Comparison of ENCODE assay signal across 23 cellular contexts in genomic region chr7:19964198-19964597, GRCh38.
DNase-seq lines count a peak whose midpoint lies in the region; ATAC-seq, FAIRE-seq and TF ChIP-seq lines count a peak whose summit lies in the region.
"Had no signal": no experiment of that assay in that cellular context is flagged by ENCODE, and none has a peak within 500 bp of the region (broad histone marks: within the 10 kb centered on the region; RNA-seq: fewer than 3 reads in every experiment).

No MANE protein-coding gene starts in this region.

- FAIRE-seq in astrocyte (lab: Jason Lieb, UNC) = peak; percentile 67

- TF ChIP-seq CTCF in heart right ventricle (IDR thresholded peaks at IDR 0.05) (no peak), astrocyte (IDR thresholded peaks at IDR 0.05; ENCODE audit: insufficient read depth, low read depth, low read length) (no peak)
- TF ChIP-seq CTCF in activated CD8-positive, alpha-beta T cell treated with anti-CD3 and anti-CD28 coated beads for 36 hours (IDR thresholded peaks at IDR 0.05) = no peak

- no peak overlapping the region for H3K4me3 Mint-ChIP-seq in astrocyte (ENCODE audit: unreplicated experiment)
- H3K4me3 Mint-ChIP-seq in activated CD8-positive, alpha-beta T cell treated with anti-CD3 and anti-CD28 coated beads for 36 hours = no peak overlapping the region
- H3K4me3 Mint-ChIP-seq: activated CD4-positive, alpha-beta T cell treated with anti-CD3 and anti-CD28 coated beads, Interleukin-2, amount 10 ng/mL, durations not matched to agents 24 days and 14 days; CD4-positive, alpha-beta memory T cell; GM23338; memory B cell; naive thymus-derived CD4-positive, alpha-beta T cell had no signal

- H3K27me3 ChIP-seq in heart right ventricle (no peaks in the 10 kb centered on the region), astrocyte (ENCODE audit: insufficient read depth, low read length) (no peaks in the 10 kb centered on the region)
- H3K27me3 ChIP-seq: esophagus squamous epithelium, testis had no signal

- intact Hi-C loops in heart right ventricle (cut with DNase I) (no loop called here), Right ventricle myocardium superior (cut with DNase I) (no loop called here)
- intact Hi-C loops in activated CD8-positive, alpha-beta T cell treated with anti-CD3 and anti-CD28 coated beads for 36 hours (cut with micrococcal nuclease) = no loop called here

- H3K4me1 ChIP-seq in heart right ventricle (peaks cover 0 to 6% (median 0%) of the 10 kb centered on the region in 9 donors), astrocyte (ENCODE audit: insufficient read depth, low read length) (no peaks in the 10 kb centered on the region)
- H3K4me1 ChIP-seq: esophagus squamous epithelium, testis had no signal

- H3K9ac ChIP-seq in astrocyte (ENCODE audit: low read length) = no peak overlapping the region

- H3K27me3 Mint-ChIP-seq in astrocyte (ENCODE audit: low read depth, unreplicated experiment) = no peaks in the 10 kb centered on the region
- no peaks in the 10 kb centered on the region for H3K27me3 Mint-ChIP-seq in activated CD8-positive, alpha-beta T cell treated with anti-CD3 and anti-CD28 coated beads for 36 hours
- H3K27me3 Mint-ChIP-seq: activated CD4-positive, alpha-beta T cell treated with anti-CD3 and anti-CD28 coated beads, Interleukin-2, amount 10 ng/mL, durations not matched to agents 24 days and 14 days; CD4-positive, alpha-beta memory T cell; naive thymus-derived CD4-positive, alpha-beta T cell had no signal

- H3K27ac Mint-ChIP-seq in astrocyte (ENCODE audit: unreplicated experiment) = no peak overlapping the region
- H3K27ac Mint-ChIP-seq in activated CD8-positive, alpha-beta T cell treated with anti-CD3 and anti-CD28 coated beads for 36 hours = no peak overlapping the region
- H3K27ac Mint-ChIP-seq: activated CD4-positive, alpha-beta T cell treated with anti-CD3 and anti-CD28 coated beads, Interleukin-2, amount 10 ng/mL, durations not matched to agents 24 days and 14 days; CD4-positive, alpha-beta memory T cell; GM23338; memory B cell; naive thymus-derived CD4-positive, alpha-beta T cell had no signal

- H3K9me3 ChIP-seq in heart right ventricle = no peaks in the 10 kb centered on the region
- no peaks in the 10 kb centered on the region for H3K9me3 ChIP-seq in astrocyte (ENCODE audit: insufficient read depth, low read depth, low read length)
- H3K9me3 ChIP-seq: esophagus squamous epithelium, testis had no signal

- H4K20me1 ChIP-seq in astrocyte (ENCODE audit: insufficient read depth, low read length) = no peaks in the 10 kb centered on the region

- CTCF ChIA-PET in activated CD8-positive, alpha-beta T cell treated with anti-CD3 and anti-CD28 coated beads for 36 hours (lab: Charles Lee) = interaction anchor here (1.1 kb wide), 1 partner anchor 208 kb away, joined by 3 read pairs; no protein-coding TSS in a partner anchor

- H3K27ac ChIP-seq in heart right ventricle = peak overlapping the region in 2 of 10 donors; percentile 17 to 43
- no peak overlapping the region for H3K27ac ChIP-seq in astrocyte (ENCODE audit: low read depth, low read length)
- H3K27ac ChIP-seq: testis had no signal

- no peaks in the 10 kb centered on the region for H3K9me3 Mint-ChIP-seq in astrocyte (ENCODE audit: unreplicated experiment)
- H3K9me3 Mint-ChIP-seq in activated CD8-positive, alpha-beta T cell treated with anti-CD3 and anti-CD28 coated beads for 36 hours = no peaks in the 10 kb centered on the region
- H3K9me3 Mint-ChIP-seq: activated CD4-positive, alpha-beta T cell treated with anti-CD3 and anti-CD28 coated beads, Interleukin-2, amount 10 ng/mL, durations not matched to agents 24 days and 14 days; GM23338; memory B cell; naive thymus-derived CD4-positive, alpha-beta T cell had no signal

- H3K36me3 ChIP-seq in heart right ventricle = no peaks in the 10 kb centered on the region
- H3K36me3 ChIP-seq in astrocyte (ENCODE audit: insufficient read depth, low read length) = no peaks in the 10 kb centered on the region
- H3K36me3 ChIP-seq: esophagus squamous epithelium had no signal

- WGBS in heart right ventricle, 2 donors = 64 to 65% methylated on average over 1 of the region's 1 CpG

- H3K4me3 ChIP-seq in heart right ventricle (no peak overlapping the region), astrocyte (ENCODE audit: insufficient read depth, low read depth, low read length) (no peak overlapping the region)
- H3K4me3 ChIP-seq: esophagus squamous epithelium, GM23338, testis had no signal

- H2AFZ ChIP-seq in astrocyte (ENCODE audit: low read depth, low read length) = no peak overlapping the region
- H2AFZ ChIP-seq: GM23338 had no signal

- H3K79me2 ChIP-seq in astrocyte (ENCODE audit: insufficient read depth, low read length) = no peaks in the 10 kb centered on the region

- POLR2A ChIA-PET in activated CD8-positive, alpha-beta T cell treated with anti-CD3 and anti-CD28 coated beads for 36 hours (lab: Charles Lee) = no interaction called here

- DNase-seq in heart right ventricle (no peak), Right ventricle myocardium superior (no peak), astrocyte (ENCODE audit: low read depth) (peak; percentile 78), inferior parietal cortex (ENCODE audit: extremely low spot score) (peak; percentile 27), stromal cell of bone marrow (ENCODE audit: low read depth) (peak; percentile 86), cortex of kidney (lab: John Stamatoyannopoulos, UW) (no peak)
- no peak for DNase-seq in activated CD8-positive, alpha-beta T cell treated with anti-CD3 and anti-CD28 coated beads for 36 hours
- DNase-seq: activated CD4-positive, alpha-beta T cell treated with anti-CD3 and anti-CD28 coated beads, Interleukin-2, amount 10 ng/mL, durations not matched to agents 24 days and 14 days; activated CD8-positive, alpha-beta memory T cell treated with anti-CD3 and anti-CD28 coated beads, Interleukin-2, amount 50 U/mL, for 48 hours; activated effector memory CD4-positive, alpha-beta T cell treated with Interleukin-2 at 50 U/mL for 16 hours; CD4-positive, alpha-beta memory T cell; DMS79; effector CD8-positive, alpha-beta T cell; esophagus squamous epithelium; islet precursor cell; KG1; naive thymus-derived CD4-positive, alpha-beta T cell; NCI-H2029; posterior cingulate gyrus; testis had no signal

- no peak overlapping the region for H3K4me2 ChIP-seq in astrocyte (ENCODE audit: low read length)
- H3K4me2 ChIP-seq: GM23338 had no signal

- H3K4me1 Mint-ChIP-seq in astrocyte (ENCODE audit: low read depth, unreplicated experiment) = peaks cover 4% of the 10 kb centered on the region
- no peaks in the 10 kb centered on the region for H3K4me1 Mint-ChIP-seq in activated CD8-positive, alpha-beta T cell treated with anti-CD3 and anti-CD28 coated beads for 36 hours (ENCODE audit: low read depth)
- H3K4me1 Mint-ChIP-seq: activated CD4-positive, alpha-beta T cell treated with anti-CD3 and anti-CD28 coated beads, Interleukin-2, amount 10 ng/mL, durations not matched to agents 24 days and 14 days; CD4-positive, alpha-beta memory T cell; GM23338; memory B cell; naive thymus-derived CD4-positive, alpha-beta T cell had no signal

- ATAC-seq in heart right ventricle (peak in 6 of 8 donors; percentile 29 to 69 (median 54)), Right ventricle myocardium superior (ENCODE audit: poor library complexity) (no peak), HG03378 (IDR thresholded peaks at IDR 0.05; ENCODE audit: unreplicated experiment) (no peak)
- no peak for ATAC-seq in activated CD8-positive, alpha-beta T cell treated with anti-CD3 and anti-CD28 coated beads for 36 hours
- ATAC-seq: GM23338; naive thymus-derived CD4-positive, alpha-beta T cell had no signal

- no peaks in the 10 kb centered on the region for H3K36me3 Mint-ChIP-seq in astrocyte (ENCODE audit: low read depth, unreplicated experiment)
- H3K36me3 Mint-ChIP-seq in activated CD8-positive, alpha-beta T cell treated with anti-CD3 and anti-CD28 coated beads for 36 hours (ENCODE audit: low read depth) = no peaks in the 10 kb centered on the region
- H3K36me3 Mint-ChIP-seq: CD4-positive, alpha-beta memory T cell; memory B cell; naive thymus-derived CD4-positive, alpha-beta T cell had no signal

Comparison
In these comparisons a context has a peak if more than half of its experiments do, and no peak if none do; other contexts are left out.
1. ATAC-seq: peak in heart right ventricle (6 of 8); none in Right ventricle myocardium superior (single experiment), HG03378 (single experiment) and activated CD8-positive, alpha-beta T cell treated with anti-CD3 and anti-CD28 coated beads for 36 hours (single experiment).
2. DNase-seq: peak in astrocyte (single experiment), inferior parietal cortex (single experiment) and stromal cell of bone marrow (single experiment); none in heart right ventricle (0 of 2), Right ventricle myocardium superior (single experiment), cortex of kidney (single experiment) and activated CD8-positive, alpha-beta T cell treated with anti-CD3 and anti-CD28 coated beads for 36 hours (single experiment).